24 cellular contexts compared by ENCODE assay signal in the genomic region with DNA sequence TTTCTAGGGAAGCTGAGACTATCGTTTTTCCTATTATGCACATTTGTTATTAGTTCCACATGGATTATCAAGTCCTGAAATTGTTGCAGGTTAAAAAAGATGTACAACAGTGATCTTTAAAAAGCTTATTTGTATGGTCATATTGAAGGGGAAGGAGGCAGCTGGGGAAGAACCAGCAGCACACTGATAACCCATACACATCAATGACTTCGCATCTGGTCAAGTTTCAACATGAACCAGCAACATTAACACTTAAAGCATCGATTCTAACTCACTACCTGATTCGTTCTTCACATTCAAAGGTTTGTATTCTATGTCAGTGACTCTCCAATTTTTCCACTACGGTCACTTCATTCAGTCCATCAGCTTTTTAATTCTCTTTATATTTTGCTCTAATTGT.
"Had no signal": no experiment of that assay in that cellular context is flagged by ENCODE, and none has a peak within 500 bp of the region (broad histone marks: within the 10 kb centered on the region; RNA-seq: fewer than 3 reads in every experiment).

No MANE protein-coding gene starts in this region.

- FAIRE-seq: endometrium had no signal

- H3K4me3 ChIP-seq: dorsolateral prefrontal cortex, esophagus squamous epithelium, lung, spleen, testis, tibial nerve, upper lobe of right lung, vagina had no signal

- DNase-seq: cortex of kidney; dorsolateral prefrontal cortex; effector CD8-positive, alpha-beta T cell; esophagus squamous epithelium; foreskin fibroblast; left colon; left ventricle myocardium superior; mesendoderm; naive B cell; spleen; stimulated activated CD4-positive, alpha-beta T cell treated with anti-CD3 and anti-CD28 coated beads, Interleukin-15, amount 100 ng/mL, for 24 hours; stimulated activated CD4-positive, alpha-beta T cell treated with anti-CD3 and anti-CD28 coated beads, Interleukin-1b, Interleukin-23, amount 100 ng/mL, for 48 hours; stimulated activated CD4-positive, alpha-beta T cell treated with anti-CD3 and anti-CD28 coated beads, Interleukin-4, amount 100 ng/mL, for 24 hours; stimulated activated naive CD8-positive, alpha-beta T cell treated with anti-CD3 and anti-CD28 coated beads, Interleukin-15, amount 100 ng/mL, for 72 hours; testis; upper lobe of right lung had no signal

- H3K4me1 ChIP-seq: tibial nerve, upper lobe of right lung, vagina had no signal

- H3K9me3 ChIP-seq: esophagus squamous epithelium, neutrophil, spleen, testis, tibial nerve, upper lobe of right lung, vagina had no signal

- ATAC-seq: left colon; left ventricle myocardium superior; sciatic nerve; stimulated activated memory B cell treated with anti-CD40 and anti-IgM and Interleukin-4, amounts not matched to agents 10 μg/mL and 1 μg/mL and 100 μg/mL, for 72 hours; stimulated activated naive CD8-positive, alpha-beta T cell treated with anti-CD3 and anti-CD28 coated beads, Interleukin-15, amount 100 ng/mL, for 72 hours; upper lobe of right lung had no signal

- H3K36me3 ChIP-seq: esophagus squamous epithelium, neutrophil, spleen, tibial nerve, upper lobe of right lung, vagina had no signal

- H3K27ac ChIP-seq: dorsolateral prefrontal cortex, epithelial cell of prostate, esophagus squamous epithelium, neutrophil, spleen, testis, tibial nerve, upper lobe of right lung, vagina had no signal

- H3K27me3 ChIP-seq: dorsolateral prefrontal cortex, esophagus squamous epithelium, neutrophil, spleen, testis, tibial nerve, upper lobe of right lung, vagina had no signal
